Comparison of ENCODE assay signal across 25 cellular contexts in the genomic region with DNA sequence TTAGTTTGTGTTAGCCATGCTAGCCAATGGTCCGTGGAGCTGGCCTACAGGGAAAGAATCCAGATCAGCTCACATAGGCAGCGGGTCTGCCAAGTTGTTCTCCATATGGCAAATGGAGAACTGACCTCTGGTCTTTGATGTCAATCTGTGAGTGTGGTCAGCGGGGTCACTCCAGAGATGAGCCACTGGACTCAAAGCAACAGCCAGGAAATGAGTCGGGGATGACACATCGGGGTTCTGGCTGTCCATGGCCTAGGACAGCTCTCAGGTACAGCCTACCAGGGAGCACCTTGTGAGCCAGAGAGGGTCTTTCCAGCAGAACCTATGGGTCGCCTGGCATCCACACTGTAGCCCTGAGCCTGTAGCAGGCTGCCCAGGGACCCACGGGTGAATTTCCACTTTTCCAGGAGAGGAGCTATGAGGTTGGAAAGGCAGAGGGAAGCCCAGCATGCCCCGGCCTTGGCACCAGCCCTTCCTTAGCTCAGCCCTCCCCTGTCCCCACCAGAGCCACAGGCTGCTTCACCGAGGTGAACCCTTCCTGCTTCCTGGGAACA.
DNase-seq lines count a peak whose midpoint lies in the region; ATAC-seq and TF ChIP-seq lines count a peak whose summit lies in the region.
"Had no signal": no experiment of that assay in that cellular context is flagged by ENCODE, and none has a peak within 500 bp of the region (broad histone marks: within the 10 kb centered on the region; RNA-seq: fewer than 3 reads in every experiment).

No MANE protein-coding gene starts in this region.

- TF ChIP-seq POLR2A in suprapubic skin (IDR thresholded peaks at IDR 0.05) = no peak

- H3K4me3 ChIP-seq in right atrium auricular region (no peak overlapping the region), suprapubic skin (no peak overlapping the region)
- H3K4me3 ChIP-seq: BLaER1 treated with 17β-estradiol and CSF1 and Interleukin-3, amounts not matched to agents 10 nM and 100 nM; GM23248 had no signal

- TF ChIP-seq EP300 in suprapubic skin (IDR thresholded peaks at IDR 0.05) = no peak

- H3K27me3 ChIP-seq in right atrium auricular region (no peaks in the 10 kb centered on the region), suprapubic skin (peaks cover 14% of the 10 kb centered on the region)
- H3K27me3 ChIP-seq: BLaER1 treated with 17β-estradiol and CSF1 and Interleukin-3, amounts not matched to agents 10 nM and 100 nM had no signal

- H3K4me1 ChIP-seq in right atrium auricular region = no peaks in the 10 kb centered on the region
- H3K4me1 ChIP-seq in suprapubic skin = no peaks in the 10 kb centered on the region
- H3K4me1 ChIP-seq: BLaER1 treated with 17β-estradiol and CSF1 and Interleukin-3, amounts not matched to agents 10 nM and 100 nM; Caco-2 had no signal

- TF ChIP-seq CTCF in right atrium auricular region (IDR thresholded peaks at IDR 0.05) (no peak), suprapubic skin (IDR thresholded peaks at IDR 0.05) (no peak), omental fat pad (IDR thresholded peaks at IDR 0.05) (no peak)

- H3K36me3 ChIP-seq in right atrium auricular region (no peaks in the 10 kb centered on the region), suprapubic skin (no peaks in the 10 kb centered on the region)
- H3K36me3 ChIP-seq: BLaER1 treated with 17β-estradiol and CSF1 and Interleukin-3, amounts not matched to agents 10 nM and 100 nM had no signal

- H3K27ac ChIP-seq in right atrium auricular region (no peak overlapping the region), suprapubic skin (no peak overlapping the region)
- H3K27ac ChIP-seq: BLaER1 treated with 17β-estradiol and CSF1 and Interleukin-3, amounts not matched to agents 10 nM and 100 nM; GM23248 had no signal

- ATAC-seq in Right ventricle myocardium inferior = peak; percentile 23
- ATAC-seq in GM18868 (IDR thresholded peaks at IDR 0.05; ENCODE audit: unreplicated experiment) = no peak
- no peak for ATAC-seq in omental fat pad (ENCODE audit: low FRiP score)
- no peak for ATAC-seq in GM18861 (IDR thresholded peaks at IDR 0.05; ENCODE audit: unreplicated experiment)
- ATAC-seq: CD8-positive, alpha-beta T cell had no signal

- H3K9me3 ChIP-seq in right atrium auricular region (no peaks in the 10 kb centered on the region), suprapubic skin (no peaks in the 10 kb centered on the region)
- H3K9me3 ChIP-seq: SK-N-SH had no signal

- no peak for DNase-seq in Right ventricle myocardium inferior (ENCODE audit: missing footprints)
- DNase-seq in right atrium auricular region (ENCODE audit: low spot score) = no peak
- DNase-seq in RKO (ENCODE audit: low spot score) = peak; percentile 25
- peak; percentile 7 for DNase-seq in epidermal melanocyte (ENCODE audit: insufficient read length, low spot score)
- DNase-seq in suprapubic skin (ENCODE audit: low spot score in 2 of 2) = peak; percentile 26 to 40
- no peak for DNase-seq in omental fat pad (ENCODE audit: low spot score)
- DNase-seq: 8988T; AML-193; CD8-positive, alpha-beta T cell; DMS79; GM23248; H9; HFFc6; KBM-7; NCI-H1048; NCI-H1417; NCI-H1694; NCI-H2029 treated with DMSO at 0.1 percent for 48 hours; NCI-H446 treated with DMSO at 0.1 percent for 48 hours; NCI-H526 treated with DMSO at 0.1 percent for 48 hours; SK-N-SH had no signal

- WGBS in suprapubic skin = 95% methylated on average over 5 of the region's 9 CpGs

- intact Hi-C loops in Right ventricle myocardium inferior (cut with DNase I) = no loop called here

Comparison
In these comparisons a context has a peak if more than half of its experiments do, and no peak if none do; other contexts are left out.
1. DNase-seq: peak in RKO (single experiment), epidermal melanocyte (single experiment) and suprapubic skin (2 of 2); none in Right ventricle myocardium inferior (single experiment), right atrium auricular region (single experiment) and omental fat pad (single experiment).